Comparison of ENCODE assay signal across 11 cellular contexts in genomic region chr1:214018605-214019268, GRCh38. TPM values are rescaled to one million over a fixed set of nuclear protein-coding genes. Genes with fewer than 3 reads are reported as not detected.
DNase-seq lines count a peak whose midpoint lies in the region; ATAC-seq lines count a peak whose summit lies in the region.
"Had no signal": no experiment of that assay in that cellular context is flagged by ENCODE, and none has a peak within 500 bp of the region (broad histone marks: within the 10 kb centered on the region; RNA-seq: fewer than 3 reads in every experiment).

No MANE protein-coding gene starts in this region.

- ATAC-seq in HG03439 (IDR thresholded peaks at IDR 0.05; ENCODE audit: unreplicated experiment), result peak; percentile 76
- ATAC-seq in T-cell (replicated peaks in 1 of 4), result peak; percentile 57 to 71 (median 64)
- ATAC-seq in GM19023 (IDR thresholded peaks at IDR 0.05; ENCODE audit: unreplicated experiment), result no peak
- ATAC-seq: activated CD8-positive, alpha-beta memory T cell treated with anti-CD3 and anti-CD28 coated beads, Interleukin-2, amount 10 ng/mL, durations not matched to agents 7 days and 5 days; effector memory CD8-positive, alpha-beta T cell had no signal

- POLR2A ChIA-PET in T-cell (lab: Charles Lee), result no interaction called here

- no peaks in the 10 kb centered on the region for H3K36me3 Mint-ChIP-seq in T-cell
- H3K36me3 Mint-ChIP-seq: activated CD8-positive, alpha-beta memory T cell treated with anti-CD3 and anti-CD28 coated beads, Interleukin-2, amount 10 ng/mL, durations not matched to agents 7 days and 5 days had no signal

- no peaks in the 10 kb centered on the region for H3K9me3 Mint-ChIP-seq in T-cell
- H3K9me3 Mint-ChIP-seq: effector memory CD8-positive, alpha-beta T cell had no signal

- H3K4me1 Mint-ChIP-seq in T-cell, result peaks cover 5 to 9% (median 7%) of the 10 kb centered on the region in 3 donors
- H3K4me1 Mint-ChIP-seq: activated CD8-positive, alpha-beta memory T cell treated with anti-CD3 and anti-CD28 coated beads, Interleukin-2, amount 10 ng/mL, durations not matched to agents 7 days and 5 days had no signal

- CTCF ChIA-PET in T-cell (lab: Charles Lee), result no interaction called here

- H3K27ac Mint-ChIP-seq in T-cell, result peak overlapping the region; percentile 41 to 46
- H3K27ac Mint-ChIP-seq: activated CD8-positive, alpha-beta memory T cell treated with anti-CD3 and anti-CD28 coated beads, Interleukin-2, amount 10 ng/mL, durations not matched to agents 7 days and 5 days; effector memory CD8-positive, alpha-beta T cell had no signal

- H3K27me3 Mint-ChIP-seq in T-cell, result peaks cover 5 to 6% of the 10 kb centered on the region in 2 donors
- H3K27me3 Mint-ChIP-seq: activated CD8-positive, alpha-beta memory T cell treated with anti-CD3 and anti-CD28 coated beads, Interleukin-2, amount 10 ng/mL, durations not matched to agents 7 days and 5 days; effector memory CD8-positive, alpha-beta T cell had no signal

- peak; percentile 88 for DNase-seq in COR-L47 (lab: John Stamatoyannopoulos, UW)
- DNase-seq in GM19238 (ENCODE audit: insufficient read length, low spot score), result peak; percentile 4
- peak in 1 of 34 experiments; percentile 1 for DNase-seq in T-cell
- DNase-seq in NOMO-1 treated with DMSO at 0.1 percent for 48 hours (lab: John Stamatoyannopoulos, UW; ENCODE audit: unreplicated experiment), result no peak
- DNase-seq in HPDE6-E6E7 (ENCODE audit: extremely low spot score), result no peak
- no peak for DNase-seq in NAMALWA (ENCODE audit: low spot score)
- DNase-seq: activated CD8-positive, alpha-beta memory T cell treated with anti-CD3 and anti-CD28 coated beads, Interleukin-2, amount 10 ng/mL, durations not matched to agents 7 days and 5 days; effector memory CD8-positive, alpha-beta T cell; NK-92 treated with Interleukin-12 subunit alpha and Interleukin-12 subunit beta, amount 100 ng/mL, for 24 hours had no signal

- peak overlapping the region in 1 of 3 donors; percentile 14 for H3K4me3 Mint-ChIP-seq in T-cell
- H3K4me3 Mint-ChIP-seq: activated CD8-positive, alpha-beta memory T cell treated with anti-CD3 and anti-CD28 coated beads, Interleukin-2, amount 10 ng/mL, durations not matched to agents 7 days and 5 days; effector memory CD8-positive, alpha-beta T cell had no signal

RNA-seq across cellular contexts. Expression of gene PROX1, which starts 31.0 kb away (rescaled TPM):
- under 1 TPM in 4 of 5 donors, not detected in 1; 0.22 to 0.75 (median 0.29) TPM for total RNA-seq in T-cell
- total RNA-seq: activated CD8-positive, alpha-beta memory T cell treated with anti-CD3 and anti-CD28 coated beads, Interleukin-2, amount 10 ng/mL, durations not matched to agents 7 days and 5 days had no signal

Comparison
In these comparisons a context has a peak if more than half of its experiments do, and no peak if none do; other contexts are left out.
1. DNase-seq: peak in COR-L47 (single experiment) and GM19238 (single experiment); none in NOMO-1 treated with DMSO at 0.1 percent for 48 hours (single experiment), HPDE6-E6E7 (single experiment) and NAMALWA (single experiment).